39 cellular contexts compared by ENCODE assay signal in genomic region chr1:202700061-202700460, GRCh38. TPM values are rescaled to one million over a fixed set of nuclear protein-coding genes. Genes with fewer than 3 reads are reported as not detected.
"Had no signal": no experiment of that assay in that cellular context is flagged by ENCODE, and none has a peak within 500 bp of the region (broad histone marks: within the 10 kb centered on the region; RNA-seq: fewer than 3 reads in every experiment).

No MANE protein-coding gene starts in this region.

- H3K27ac ChIP-seq: KMS-11 had no signal

- H3K4me3 ChIP-seq: MG63 had no signal

- H3K36me3 ChIP-seq: MG63 had no signal

- H3K9me3 ChIP-seq: MG63 had no signal

- H3K4me2 ChIP-seq: KMS-11 had no signal

- H3K9ac ChIP-seq: KMS-11 had no signal

- DNase-seq: Karpas-422, Kasumi-1, KBM-7, KG1, MG63, MM.1S, MV-4-11, NCI-H1048, NCI-H1092, NCI-H1092 treated with DMSO at 0.1 percent for 48 hours, NCI-H1105, NCI-H1105 treated with DMSO at 0.1 percent for 48 hours, NCI-H1417, NCI-H1417 treated with DMSO at 0.1 percent for 48 hours, NCI-H1436, NCI-H1436 treated with DMSO at 0.1 percent for 48 hours, NCI-H146, NCI-H1694, NCI-H1694 treated with DMSO at 0.1 percent for 48 hours, NCI-H187, NCI-H187 treated with DMSO at 0.1 percent for 48 hours, NCI-H1930, NCI-H2029, NCI-H2029 treated with DMSO at 0.1 percent for 48 hours, NCI-H2081, NCI-H2081 treated with DMSO at 0.1 percent for 48 hours, NCI-H2107, NCI-H2171, NCI-H2171 treated with DMSO at 0.1 percent for 48 hours, NCI-H2227 treated with DMSO at 0.1 percent for 48 hours, NCI-H226, NCI-H345, NCI-H446, NCI-H446 treated with DMSO at 0.1 percent for 48 hours had no signal

RNA-seq across cellular contexts. Expression of gene SYT2, which starts 10.2 kb away (rescaled TPM):
- total RNA-seq: LHCN-M2, M059J, MCF 10A, NCI-H460 had no signal
